Comparison of ENCODE assay signal across 1 cellular context in the genomic region with DNA sequence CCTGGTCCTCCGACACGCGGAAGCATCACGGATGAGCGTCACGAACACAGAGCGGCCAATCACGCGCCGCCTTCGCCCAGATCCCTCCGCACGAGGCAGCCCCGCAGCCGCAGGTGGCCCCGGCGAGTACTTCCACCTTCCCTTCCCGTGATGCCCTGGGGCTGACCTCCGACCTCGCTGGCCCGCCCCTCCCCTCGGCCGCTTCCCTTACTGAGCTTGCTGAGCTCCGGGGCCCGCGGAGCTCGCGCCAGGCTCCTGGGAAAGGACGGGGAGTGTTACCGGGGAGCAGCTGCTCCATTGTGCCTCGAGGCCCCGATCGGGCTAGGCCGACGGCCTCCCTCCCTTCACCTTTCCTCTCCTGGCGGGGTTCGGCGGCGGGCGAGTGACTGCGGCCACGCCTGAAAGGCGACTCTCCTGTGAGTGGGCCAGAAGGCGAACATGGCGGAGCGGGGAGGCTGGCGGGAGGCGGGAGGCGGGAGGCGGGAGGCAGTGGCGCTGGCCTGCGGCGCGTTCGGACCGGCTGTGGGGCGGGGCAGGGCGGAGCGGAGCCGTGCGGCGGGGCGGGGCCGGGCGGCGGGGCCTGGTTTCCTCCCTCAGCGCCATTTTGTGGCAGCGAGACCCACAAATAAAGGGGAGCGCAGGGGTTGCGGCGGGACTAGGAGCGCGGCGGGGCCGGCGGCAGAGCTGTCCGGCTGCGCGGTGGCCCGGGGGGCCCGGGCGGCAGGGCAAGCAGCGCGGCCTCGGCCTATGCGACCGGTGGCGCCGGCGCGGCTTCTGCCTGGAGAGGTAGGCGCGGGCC.
A peak's percentile ranks its signal among the peaks of the same experiment; 100 is the strongest.
TF ChIP-seq lines count a peak whose summit lies in the region.

A gene (plus strand): TSS at position 589 of the 799 bp plus-strand sequence. CDS start 8,760 bp downstream, outside the sequence.

TF ChIP-seq in HepG2, 621 proteins besides CTCF, POLR2A, EP300 and RAD21 (continued from another document and continues in another):
- TF ChIP-seq, protein P1, sequence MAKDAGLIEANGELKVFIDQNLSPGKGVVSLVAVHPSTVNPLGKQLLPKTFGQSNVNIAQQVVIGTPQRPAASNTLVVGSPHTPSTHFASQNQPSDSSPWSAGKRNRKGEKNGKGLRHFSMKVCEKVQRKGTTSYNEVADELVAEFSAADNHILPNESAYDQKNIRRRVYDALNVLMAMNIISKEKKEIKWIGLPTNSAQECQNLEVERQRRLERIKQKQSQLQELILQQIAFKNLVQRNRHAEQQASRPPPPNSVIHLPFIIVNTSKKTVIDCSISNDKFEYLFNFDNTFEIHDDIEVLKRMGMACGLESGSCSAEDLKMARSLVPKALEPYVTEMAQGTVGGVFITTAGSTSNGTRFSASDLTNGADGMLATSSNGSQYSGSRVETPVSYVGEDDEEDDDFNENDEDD (CRISPR knock-in tag; IDR thresholded peaks at IDR 0.05; ENCODE audit: borderline replicate concordance): peak; percentile 97
- TF ChIP-seq NFIB (CRISPR knock-in tag; IDR thresholded peaks at IDR 0.05; ENCODE audit: borderline replicate concordance) (no peak), ZNF468 (CRISPR knock-in tag; IDR thresholded peaks at IDR 0.05) (peak; percentile 98; the same call in 1 of the 2 replicates), TMF1 (CRISPR knock-in tag; IDR thresholded peaks at IDR 0.05; ENCODE audit: low read depth) (peak; percentile 89), MBNL3 (CRISPR knock-in tag; conservative IDR thresholded peaks at IDR 0.05) (0 out of 2 replicates have a peak, but pooled peaks have one; percentile 84), SCMH1 (CRISPR knock-in tag; IDR thresholded peaks at IDR 0.05; ENCODE audit: borderline replicate concordance) (no peak), ETV5 (CRISPR knock-in tag; IDR thresholded peaks at IDR 0.05; ENCODE audit: borderline replicate concordance) (peak; percentile 86), WIZ (CRISPR knock-in tag; IDR thresholded peaks at IDR 0.05) (peak; percentile 88; the same call in 1 of the 2 replicates), ESRRA (CRISPR knock-in tag; IDR thresholded peaks at IDR 0.05; ENCODE audit: low read depth) (peak; percentile 83), ZNF577 (CRISPR knock-in tag; IDR thresholded peaks at IDR 0.05; ENCODE audit: borderline replicate concordance, low read depth) (peak; percentile 67; the same call in 1 of the 2 replicates), KMT2A (CRISPR knock-in tag; IDR thresholded peaks at IDR 0.05) (peak; percentile 100), ZNF766 (CRISPR knock-in tag; IDR thresholded peaks at IDR 0.05; ENCODE audit: borderline replicate concordance) (peak; percentile 23), POLR2AphosphoS5 (IDR thresholded peaks at IDR 0.05; ENCODE audit: low read depth, low read length) (peak; percentile 88), MYC (CRISPR knock-in tag; IDR thresholded peaks at IDR 0.05; ENCODE audit: borderline replicate concordance) (peak; percentile 100), ZSCAN9 (CRISPR knock-in tag; IDR thresholded peaks at IDR 0.05; ENCODE audit: borderline replicate concordance) (peak; percentile 98), NRL (CRISPR knock-in tag; IDR thresholded peaks at IDR 0.05; ENCODE audit: borderline replicate concordance) (peak; percentile 100), ZFAT (CRISPR knock-in tag; conservative IDR thresholded peaks at IDR 0.05) (no peak; the same call in none of the 2 replicates), NCOA5 (CRISPR knock-in tag; IDR thresholded peaks at IDR 0.05) (no peak), MAFG (CRISPR knock-in tag; IDR thresholded peaks at IDR 0.05) (no peak), NR3C1 (CRISPR knock-in tag; IDR thresholded peaks at IDR 0.05) (no peak), ASH2L (IDR thresholded peaks at IDR 0.05; ENCODE audit: insufficient read length, low read depth, low read length) (peak; percentile 95), ZNF382 (CRISPR knock-in tag; IDR thresholded peaks at IDR 0.05; ENCODE audit: borderline replicate concordance) (no peak), ZNF451 (CRISPR knock-in tag; IDR thresholded peaks at IDR 0.05) (peak; percentile 96), ZNF501 (CRISPR knock-in tag; IDR thresholded peaks at IDR 0.05) (peak; percentile 76; the same call in 1 of the 2 replicates), ZSCAN20 (CRISPR knock-in tag; IDR thresholded peaks at IDR 0.05; ENCODE audit: borderline replicate concordance) (0 out of 2 replicates have a peak, but pooled peaks have one; percentile 95), SNAI1 (CRISPR knock-in tag; IDR thresholded peaks at IDR 0.05; ENCODE audit: borderline replicate concordance) (peak; percentile 99; the same call in 1 of the 2 replicates), CCAR2 (optimal IDR thresholded peaks at IDR 0.05; ENCODE audit: low read depth, low read length) (peak; percentile 57), XRCC5 (optimal IDR thresholded peaks at IDR 0.05; ENCODE audit: low read length) (peak; percentile 98), ZNF101 (CRISPR knock-in tag; IDR thresholded peaks at IDR 0.05; ENCODE audit: borderline replicate concordance, low read depth) (0 out of 2 replicates have a peak, but pooled peaks have one; percentile 19), FOXP1 (IDR thresholded peaks at IDR 0.05) (no peak), FOXP1 (CRISPR knock-in tag; IDR thresholded peaks at IDR 0.05) (peak; percentile 61)
- TF ChIP-seq, protein P2, sequence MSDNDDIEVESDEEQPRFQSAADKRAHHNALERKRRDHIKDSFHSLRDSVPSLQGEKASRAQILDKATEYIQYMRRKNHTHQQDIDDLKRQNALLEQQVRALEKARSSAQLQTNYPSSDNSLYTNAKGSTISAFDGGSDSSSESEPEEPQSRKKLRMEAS (IDR thresholded peaks at IDR 0.05): peak; percentile 99
- TF ChIP-seq, protein P3, sequence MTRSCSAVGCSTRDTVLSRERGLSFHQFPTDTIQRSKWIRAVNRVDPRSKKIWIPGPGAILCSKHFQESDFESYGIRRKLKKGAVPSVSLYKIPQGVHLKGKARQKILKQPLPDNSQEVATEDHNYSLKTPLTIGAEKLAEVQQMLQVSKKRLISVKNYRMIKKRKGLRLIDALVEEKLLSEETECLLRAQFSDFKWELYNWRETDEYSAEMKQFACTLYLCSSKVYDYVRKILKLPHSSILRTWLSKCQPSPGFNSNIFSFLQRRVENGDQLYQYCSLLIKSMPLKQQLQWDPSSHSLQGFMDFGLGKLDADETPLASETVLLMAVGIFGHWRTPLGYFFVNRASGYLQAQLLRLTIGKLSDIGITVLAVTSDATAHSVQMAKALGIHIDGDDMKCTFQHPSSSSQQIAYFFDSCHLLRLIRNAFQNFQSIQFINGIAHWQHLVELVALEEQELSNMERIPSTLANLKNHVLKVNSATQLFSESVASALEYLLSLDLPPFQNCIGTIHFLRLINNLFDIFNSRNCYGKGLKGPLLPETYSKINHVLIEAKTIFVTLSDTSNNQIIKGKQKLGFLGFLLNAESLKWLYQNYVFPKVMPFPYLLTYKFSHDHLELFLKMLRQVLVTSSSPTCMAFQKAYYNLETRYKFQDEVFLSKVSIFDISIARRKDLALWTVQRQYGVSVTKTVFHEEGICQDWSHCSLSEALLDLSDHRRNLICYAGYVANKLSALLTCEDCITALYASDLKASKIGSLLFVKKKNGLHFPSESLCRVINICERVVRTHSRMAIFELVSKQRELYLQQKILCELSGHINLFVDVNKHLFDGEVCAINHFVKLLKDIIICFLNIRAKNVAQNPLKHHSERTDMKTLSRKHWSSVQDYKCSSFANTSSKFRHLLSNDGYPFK (CRISPR knock-in tag; IDR thresholded peaks at IDR 0.05; ENCODE audit: borderline replicate concordance): peak; percentile 98
- TF ChIP-seq, protein P4, sequence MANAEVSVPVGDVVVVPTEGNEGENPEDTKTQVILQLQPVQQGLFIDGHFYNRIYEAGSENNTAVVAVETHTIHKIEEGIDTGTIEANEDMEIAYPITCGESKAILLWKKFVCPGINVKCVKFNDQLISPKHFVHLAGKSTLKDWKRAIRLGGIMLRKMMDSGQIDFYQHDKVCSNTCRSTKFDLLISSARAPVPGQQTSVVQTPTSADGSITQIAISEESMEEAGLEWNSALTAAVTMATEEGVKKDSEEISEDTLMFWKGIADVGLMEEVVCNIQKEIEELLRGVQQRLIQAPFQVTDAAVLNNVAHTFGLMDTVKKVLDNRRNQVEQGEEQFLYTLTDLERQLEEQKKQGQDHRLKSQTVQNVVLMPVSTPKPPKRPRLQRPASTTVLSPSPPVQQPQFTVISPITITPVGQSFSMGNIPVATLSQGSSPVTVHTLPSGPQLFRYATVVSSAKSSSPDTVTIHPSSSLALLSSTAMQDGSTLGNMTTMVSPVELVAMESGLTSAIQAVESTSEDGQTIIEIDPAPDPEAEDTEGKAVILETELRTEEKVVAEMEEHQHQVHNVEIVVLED (CRISPR knock-in tag; IDR thresholded peaks at IDR 0.05; ENCODE audit: borderline replicate concordance): peak; percentile 94
- TF ChIP-seq, protein P5, sequence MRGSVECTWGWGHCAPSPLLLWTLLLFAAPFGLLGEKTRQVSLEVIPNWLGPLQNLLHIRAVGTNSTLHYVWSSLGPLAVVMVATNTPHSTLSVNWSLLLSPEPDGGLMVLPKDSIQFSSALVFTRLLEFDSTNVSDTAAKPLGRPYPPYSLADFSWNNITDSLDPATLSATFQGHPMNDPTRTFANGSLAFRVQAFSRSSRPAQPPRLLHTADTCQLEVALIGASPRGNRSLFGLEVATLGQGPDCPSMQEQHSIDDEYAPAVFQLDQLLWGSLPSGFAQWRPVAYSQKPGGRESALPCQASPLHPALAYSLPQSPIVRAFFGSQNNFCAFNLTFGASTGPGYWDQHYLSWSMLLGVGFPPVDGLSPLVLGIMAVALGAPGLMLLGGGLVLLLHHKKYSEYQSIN (CRISPR knock-in tag; IDR thresholded peaks at IDR 0.05; ENCODE audit: borderline replicate concordance): no peak
- TF ChIP-seq, protein P6, sequence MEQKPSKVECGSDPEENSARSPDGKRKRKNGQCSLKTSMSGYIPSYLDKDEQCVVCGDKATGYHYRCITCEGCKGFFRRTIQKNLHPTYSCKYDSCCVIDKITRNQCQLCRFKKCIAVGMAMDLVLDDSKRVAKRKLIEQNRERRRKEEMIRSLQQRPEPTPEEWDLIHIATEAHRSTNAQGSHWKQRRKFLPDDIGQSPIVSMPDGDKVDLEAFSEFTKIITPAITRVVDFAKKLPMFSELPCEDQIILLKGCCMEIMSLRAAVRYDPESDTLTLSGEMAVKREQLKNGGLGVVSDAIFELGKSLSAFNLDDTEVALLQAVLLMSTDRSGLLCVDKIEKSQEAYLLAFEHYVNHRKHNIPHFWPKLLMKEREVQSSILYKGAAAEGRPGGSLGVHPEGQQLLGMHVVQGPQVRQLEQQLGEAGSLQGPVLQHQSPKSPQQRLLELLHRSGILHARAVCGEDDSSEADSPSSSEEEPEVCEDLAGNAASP (CRISPR knock-in tag; IDR thresholded peaks at IDR 0.05; ENCODE audit: borderline replicate concordance): peak; percentile 90
- TF ChIP-seq, protein P7, sequence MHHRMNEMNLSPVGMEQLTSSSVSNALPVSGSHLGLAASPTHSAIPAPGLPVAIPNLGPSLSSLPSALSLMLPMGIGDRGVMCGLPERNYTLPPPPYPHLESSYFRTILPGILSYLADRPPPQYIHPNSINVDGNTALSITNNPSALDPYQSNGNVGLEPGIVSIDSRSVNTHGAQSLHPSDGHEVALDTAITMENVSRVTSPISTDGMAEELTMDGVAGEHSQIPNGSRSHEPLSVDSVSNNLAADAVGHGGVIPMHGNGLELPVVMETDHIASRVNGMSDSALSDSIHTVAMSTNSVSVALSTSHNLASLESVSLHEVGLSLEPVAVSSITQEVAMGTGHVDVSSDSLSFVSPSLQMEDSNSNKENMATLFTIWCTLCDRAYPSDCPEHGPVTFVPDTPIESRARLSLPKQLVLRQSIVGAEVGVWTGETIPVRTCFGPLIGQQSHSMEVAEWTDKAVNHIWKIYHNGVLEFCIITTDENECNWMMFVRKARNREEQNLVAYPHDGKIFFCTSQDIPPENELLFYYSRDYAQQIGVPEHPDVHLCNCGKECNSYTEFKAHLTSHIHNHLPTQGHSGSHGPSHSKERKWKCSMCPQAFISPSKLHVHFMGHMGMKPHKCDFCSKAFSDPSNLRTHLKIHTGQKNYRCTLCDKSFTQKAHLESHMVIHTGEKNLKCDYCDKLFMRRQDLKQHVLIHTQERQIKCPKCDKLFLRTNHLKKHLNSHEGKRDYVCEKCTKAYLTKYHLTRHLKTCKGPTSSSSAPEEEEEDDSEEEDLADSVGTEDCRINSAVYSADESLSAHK (CRISPR knock-in tag; IDR thresholded peaks at IDR 0.05; ENCODE audit: borderline replicate concordance): no peak
- TF ChIP-seq, protein P8, sequence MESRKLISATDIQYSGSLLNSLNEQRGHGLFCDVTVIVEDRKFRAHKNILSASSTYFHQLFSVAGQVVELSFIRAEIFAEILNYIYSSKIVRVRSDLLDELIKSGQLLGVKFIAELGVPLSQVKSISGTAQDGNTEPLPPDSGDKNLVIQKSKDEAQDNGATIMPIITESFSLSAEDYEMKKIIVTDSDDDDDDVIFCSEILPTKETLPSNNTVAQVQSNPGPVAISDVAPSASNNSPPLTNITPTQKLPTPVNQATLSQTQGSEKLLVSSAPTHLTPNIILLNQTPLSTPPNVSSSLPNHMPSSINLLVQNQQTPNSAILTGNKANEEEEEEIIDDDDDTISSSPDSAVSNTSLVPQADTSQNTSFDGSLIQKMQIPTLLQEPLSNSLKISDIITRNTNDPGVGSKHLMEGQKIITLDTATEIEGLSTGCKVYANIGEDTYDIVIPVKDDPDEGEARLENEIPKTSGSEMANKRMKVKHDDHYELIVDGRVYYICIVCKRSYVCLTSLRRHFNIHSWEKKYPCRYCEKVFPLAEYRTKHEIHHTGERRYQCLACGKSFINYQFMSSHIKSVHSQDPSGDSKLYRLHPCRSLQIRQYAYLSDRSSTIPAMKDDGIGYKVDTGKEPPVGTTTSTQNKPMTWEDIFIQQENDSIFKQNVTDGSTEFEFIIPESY (CRISPR knock-in tag; IDR thresholded peaks at IDR 0.05): peak; percentile 87
- TF ChIP-seq, protein P9, sequence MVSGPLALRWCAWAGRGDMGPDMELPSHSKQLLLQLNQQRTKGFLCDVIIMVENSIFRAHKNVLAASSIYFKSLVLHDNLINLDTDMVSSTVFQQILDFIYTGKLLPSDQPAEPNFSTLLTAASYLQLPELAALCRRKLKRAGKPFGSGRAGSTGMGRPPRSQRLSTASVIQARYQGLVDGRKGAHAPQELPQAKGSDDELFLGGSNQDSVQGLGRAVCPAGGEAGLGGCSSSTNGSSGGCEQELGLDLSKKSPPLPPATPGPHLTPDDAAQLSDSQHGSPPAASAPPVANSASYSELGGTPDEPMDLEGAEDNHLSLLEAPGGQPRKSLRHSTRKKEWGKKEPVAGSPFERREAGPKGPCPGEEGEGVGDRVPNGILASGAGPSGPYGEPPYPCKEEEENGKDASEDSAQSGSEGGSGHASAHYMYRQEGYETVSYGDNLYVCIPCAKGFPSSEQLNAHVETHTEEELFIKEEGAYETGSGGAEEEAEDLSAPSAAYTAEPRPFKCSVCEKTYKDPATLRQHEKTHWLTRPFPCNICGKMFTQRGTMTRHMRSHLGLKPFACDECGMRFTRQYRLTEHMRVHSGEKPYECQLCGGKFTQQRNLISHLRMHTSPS (CRISPR knock-in tag; IDR thresholded peaks at IDR 0.05; ENCODE audit: low read depth): peak; percentile 84
- TF ChIP-seq, protein P10, sequence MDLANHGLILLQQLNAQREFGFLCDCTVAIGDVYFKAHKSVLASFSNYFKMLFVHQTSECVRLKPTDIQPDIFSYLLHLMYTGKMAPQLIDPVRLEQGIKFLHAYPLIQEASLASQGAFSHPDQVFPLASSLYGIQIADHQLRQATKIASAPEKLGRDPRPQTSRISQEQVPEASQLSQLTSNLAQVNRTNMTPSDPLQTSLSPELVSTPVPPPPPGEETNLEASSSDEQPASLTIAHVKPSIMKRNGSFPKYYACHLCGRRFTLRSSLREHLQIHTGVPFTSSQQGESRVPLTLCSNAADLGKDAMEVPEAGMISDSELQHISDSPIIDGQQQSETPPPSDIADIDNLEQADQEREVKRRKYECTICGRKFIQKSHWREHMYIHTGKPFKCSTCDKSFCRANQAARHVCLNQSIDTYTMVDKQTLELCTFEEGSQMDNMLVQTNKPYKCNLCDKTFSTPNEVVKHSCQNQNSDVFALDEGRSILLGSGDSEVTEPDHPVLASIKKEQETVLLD (CRISPR knock-in tag; IDR thresholded peaks at IDR 0.05; ENCODE audit: low read depth): peak; percentile 94
